Comparison of ENCODE assay signal across 23 cellular contexts in the genomic region with DNA sequence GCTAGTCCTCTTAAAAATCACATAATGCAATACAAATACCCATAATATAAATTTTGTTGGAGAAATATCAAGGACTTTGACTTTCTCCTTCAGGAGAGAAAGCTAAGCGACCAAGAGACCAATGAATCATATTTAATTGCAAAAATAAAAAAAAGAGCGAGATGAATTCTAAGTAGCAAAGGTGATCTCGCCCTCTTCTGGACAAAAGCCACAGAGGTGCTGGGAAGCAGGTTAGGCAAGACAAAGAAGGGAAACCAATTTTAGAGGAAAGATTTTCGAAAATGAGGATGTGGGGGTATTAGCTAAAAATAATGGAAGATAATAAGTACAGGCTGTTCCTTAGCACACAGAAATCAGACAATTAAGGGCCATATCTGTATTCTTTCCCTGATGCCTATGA.
DNase-seq lines count a peak whose midpoint lies in the region; ATAC-seq, FAIRE-seq and TF ChIP-seq lines count a peak whose summit lies in the region.
"Had no signal": no experiment of that assay in that cellular context is flagged by ENCODE, and none has a peak within 500 bp of the region (broad histone marks: within the 10 kb centered on the region; RNA-seq: fewer than 3 reads in every experiment).

No MANE protein-coding gene starts in this region.

- no peak for TF ChIP-seq RAD21 in HepG2 (CRISPR knock-in tag; IDR thresholded peaks at IDR 0.05)

- H3K9ac ChIP-seq in DND-41 (ENCODE audit: low read depth, low read length), result no peak overlapping the region
- H3K9ac ChIP-seq in HepG2 (ENCODE audit: insufficient read depth, low read depth, low read length), result no peak overlapping the region

- no peaks in the 10 kb centered on the region for H3K4me1 Mint-ChIP-seq in activated T-cell treated with anti-CD3 and anti-CD28 coated beads, Interleukin-2, amount 50 U/mL, for 24 hours (ENCODE audit: low read depth)
- H3K4me1 Mint-ChIP-seq: activated CD4-positive, alpha-beta T cell treated with anti-CD3 and anti-CD28 coated beads, Interleukin-2, amount 10 ng/mL, durations not matched to agents 24 days and 14 days; naive B cell; stimulated activated naive B cell treated with anti-CD40 and anti-IgM and Interleukin-4, amounts not matched to agents 10 μg/mL and 1 μg/mL and 100 μg/mL, for 72 hours had no signal

- H3K4me3 Mint-ChIP-seq in activated T-cell treated with anti-CD3 and anti-CD28 coated beads, Interleukin-2, amount 50 U/mL, for 24 hours, result no peak overlapping the region
- H3K4me3 Mint-ChIP-seq: activated CD4-positive, alpha-beta T cell treated with anti-CD3 and anti-CD28 coated beads, Interleukin-2, amount 10 ng/mL, durations not matched to agents 24 days and 14 days; CD8-positive, alpha-beta T cell; naive B cell; stimulated activated naive B cell treated with anti-CD40 and anti-IgM and Interleukin-4, amounts not matched to agents 10 μg/mL and 1 μg/mL and 100 μg/mL, for 72 hours had no signal

- CTCF ChIA-PET in HepG2 (lab: Yijun Ruan, JAX; ENCODE audit: low intra/inter-chr PET ratio, low total read pairs), result no interaction called here

- TF ChIP-seq EP300 in HepG2 (IDR thresholded peaks at IDR 0.05; ENCODE audit: low read depth in 2 of 2, low read length in 2 of 2) (no peak), HepG2 (CRISPR knock-in tag; IDR thresholded peaks at IDR 0.05; ENCODE audit: borderline replicate concordance) (no peak)

- H3K9me3 ChIP-seq in DND-41 (ENCODE audit: insufficient read depth, low read length, severe bottlenecking) (no peaks in the 10 kb centered on the region), HepG2 (ENCODE audit: low read length) (no peaks in the 10 kb centered on the region)
- H3K9me3 ChIP-seq: colonic mucosa, ovary, tibial artery had no signal

- TF ChIP-seq POLR2A in HepG2 (IDR thresholded peaks at IDR 0.05; ENCODE audit: insufficient read depth in 1 of 2, low read depth in 2 of 2, low read length in 2 of 2), result no peak

- no peaks in the 10 kb centered on the region for H3K79me2 ChIP-seq in DND-41 (ENCODE audit: insufficient read depth, low read length)
- H3K79me2 ChIP-seq in HepG2 (ENCODE audit: insufficient read depth, low read length), result no peaks in the 10 kb centered on the region

- FAIRE-seq in HepG2 (lab: Jason Lieb, UNC), result no peak
- FAIRE-seq: RCC 7860, TTC549 had no signal

- intact Hi-C loops in HepG2 (cut with micrococcal nuclease; ENCODE audit: unreplicated experiment), result loop anchor here (10.0 kb wide), 1 partner anchor 315 kb away; no protein-coding TSS in a partner anchor

- H3K4me3 ChIP-seq in DND-41 (ENCODE audit: low read depth in 1 of 2, low read length in 2 of 2), result no peak overlapping the region
- H3K4me3 ChIP-seq in HepG2 (replicated peaks in 1 of 3; ENCODE audit: insufficient read depth in 1 of 3, low read depth in 2 of 3, low read length in 3 of 3), result no peak overlapping the region
- H3K4me3 ChIP-seq: colonic mucosa, ovary, tibial artery had no signal

- ATAC-seq in DND-41 (ENCODE audit: insufficient read depth, low read depth) (no peak), foreskin keratinocyte (no peak), HepG2 (no peak)
- ATAC-seq: CD8-positive, alpha-beta T cell; sciatic nerve; stimulated activated naive B cell treated with anti-CD40 and anti-IgM and Interleukin-4, amounts not matched to agents 10 μg/mL and 1 μg/mL and 100 μg/mL, for 72 hours had no signal

- POLR2A ChIA-PET in HepG2 (lab: Yijun Ruan, JAX), result no interaction called here

- in situ Hi-C loops in HepG2 (cut with HindIII; ENCODE audit: extremely low pct_ligation_motif_present, low pct_unique_long_range_greater_than_20kb), result no loop called here

- H2AFZ ChIP-seq in DND-41 (ENCODE audit: low read depth, low read length) (no peak overlapping the region), HepG2 (ENCODE audit: low read length) (no peak overlapping the region)

- TF ChIP-seq CTCF in C4-2B (conservative IDR thresholded peaks at IDR 0.05) (peak; percentile 30), DND-41 (IDR thresholded peaks at IDR 0.05; ENCODE audit: borderline replicate concordance, extremely low read depth, low read length, poor library complexity, severe bottlenecking) (peak; percentile 7), foreskin keratinocyte (conservative IDR thresholded peaks at IDR 0.05) (peak; percentile 39), HepG2 (CRISPR knock-in tag; IDR thresholded peaks at IDR 0.05) (no peak)

- H3K4me2 ChIP-seq in DND-41 (ENCODE audit: insufficient read depth, low read length) (no peak overlapping the region), HepG2 (ENCODE audit: low read depth, low read length) (no peak overlapping the region)

- H4K20me1 ChIP-seq in DND-41 (ENCODE audit: insufficient read depth, low read length) (no peaks in the 10 kb centered on the region), HepG2 (ENCODE audit: insufficient read depth, low read length) (no peaks in the 10 kb centered on the region)

- WGBS in HepG2 (ENCODE audit: low lambda C conversion rate), result 6% methylated on average over 4 of the region's 4 CpGs

- H3K27ac ChIP-seq in C4-2B (no peak overlapping the region), DND-41 (ENCODE audit: low read length) (no peak overlapping the region), foreskin keratinocyte (no peak overlapping the region), HepG2 (ENCODE audit: extremely low read length, insufficient read depth, low read length) (no peak overlapping the region)
- H3K27ac ChIP-seq: colonic mucosa, ovary, tibial artery had no signal

- peaks cover 18% of the 10 kb centered on the region for H3K27me3 Mint-ChIP-seq in activated T-cell treated with anti-CD3 and anti-CD28 coated beads, Interleukin-2, amount 50 U/mL, for 24 hours
- H3K27me3 Mint-ChIP-seq: stimulated activated naive B cell treated with anti-CD40 and anti-IgM and Interleukin-4, amounts not matched to agents 10 μg/mL and 1 μg/mL and 100 μg/mL, for 72 hours had no signal

- H3K4me1 ChIP-seq in DND-41 (ENCODE audit: insufficient read depth, low read length), result no peaks in the 10 kb centered on the region
- H3K4me1 ChIP-seq in foreskin keratinocyte, result no peaks in the 10 kb centered on the region
- H3K4me1 ChIP-seq in HepG2 (ENCODE audit: insufficient read depth, low read length), result no peaks in the 10 kb centered on the region
- H3K4me1 ChIP-seq: colonic mucosa, tibial artery had no signal

- BruUV-seq in HepG2 (replicated peaks; lab: Mats Ljungman, UMichigan), result no TSS peak

- no peaks in the 10 kb centered on the region for H3K9me3 Mint-ChIP-seq in activated T-cell treated with anti-CD3 and anti-CD28 coated beads, Interleukin-2, amount 50 U/mL, for 24 hours
- H3K9me3 Mint-ChIP-seq: activated CD4-positive, alpha-beta T cell treated with anti-CD3 and anti-CD28 coated beads, Interleukin-2, amount 10 ng/mL, durations not matched to agents 24 days and 14 days; CD8-positive, alpha-beta T cell had no signal

- no peak for DNase-seq in DND-41
- DNase-seq in NCI-H2171 (lab: John Stamatoyannopoulos, UW), result peak; percentile 5
- no peak for DNase-seq in foreskin keratinocyte
- DNase-seq in HepG2 (ENCODE audit: low spot score), result no peak
- no peak for DNase-seq in activated T-cell treated with anti-CD3 and anti-CD28 coated beads, Interleukin-2, amount 50 U/mL, for 24 hours
- no peak for DNase-seq in NAMALWA (ENCODE audit: low spot score)
- no peak for DNase-seq in RKO (ENCODE audit: low spot score)
- DNase-seq: activated CD4-positive, alpha-beta T cell treated with anti-CD3 and anti-CD28 coated beads, Interleukin-2, amount 10 ng/mL, durations not matched to agents 24 days and 14 days; activated effector memory CD4-positive, alpha-beta T cell treated with Interleukin-2 at 50 U/mL for 16 hours; CD8-positive, alpha-beta T cell; colonic mucosa; H7; islet precursor cell; naive B cell; NCI-H187 treated with DMSO at 0.1 percent for 48 hours; NCI-H69; ovary; stimulated activated naive B cell treated with anti-CD40 and anti-IgM and Interleukin-4, amounts not matched to agents 10 μg/mL and 1 μg/mL and 100 μg/mL, for 72 hours; tibial artery had no signal

- H3K27ac Mint-ChIP-seq in activated T-cell treated with anti-CD3 and anti-CD28 coated beads, Interleukin-2, amount 50 U/mL, for 24 hours, result no peak overlapping the region
- H3K27ac Mint-ChIP-seq: activated CD4-positive, alpha-beta T cell treated with anti-CD3 and anti-CD28 coated beads, Interleukin-2, amount 10 ng/mL, durations not matched to agents 24 days and 14 days; CD8-positive, alpha-beta T cell; stimulated activated naive B cell treated with anti-CD40 and anti-IgM and Interleukin-4, amounts not matched to agents 10 μg/mL and 1 μg/mL and 100 μg/mL, for 72 hours had no signal

- no peaks in the 10 kb centered on the region for H3K36me3 Mint-ChIP-seq in activated T-cell treated with anti-CD3 and anti-CD28 coated beads, Interleukin-2, amount 50 U/mL, for 24 hours (ENCODE audit: low read depth)
- H3K36me3 Mint-ChIP-seq: CD8-positive, alpha-beta T cell; naive B cell; stimulated activated naive B cell treated with anti-CD40 and anti-IgM and Interleukin-4, amounts not matched to agents 10 μg/mL and 1 μg/mL and 100 μg/mL, for 72 hours had no signal

- H3K27me3 ChIP-seq in DND-41 (ENCODE audit: insufficient read depth, low read length, poor library complexity) (peaks cover 15% of the 10 kb centered on the region), foreskin keratinocyte (no peaks in the 10 kb centered on the region), HepG2 (ENCODE audit: control insufficient read depth in 1 of 2, insufficient read depth in 2 of 2, low read length in 2 of 2) (peaks cover 0 to 4% of the 10 kb centered on the region in 2 experiments; a peak in 3 of 5 replicates)
- H3K27me3 ChIP-seq: colonic mucosa, ovary had no signal

- H3K36me3 ChIP-seq in DND-41 (ENCODE audit: insufficient read depth, low read length) (no peaks in the 10 kb centered on the region), HepG2 (replicated peaks in 1 of 2; ENCODE audit: control insufficient read depth in 1 of 2, insufficient read depth in 2 of 2, low read length in 2 of 2) (no peaks in the 10 kb centered on the region)
- H3K36me3 ChIP-seq: colonic mucosa, ovary, tibial artery had no signal

TF ChIP-seq in HepG2, 621 proteins besides CTCF, POLR2A, EP300 and RAD21:
- TF ChIP-seq ZNF496 (CRISPR knock-in tag; IDR thresholded peaks at IDR 0.05; ENCODE audit: insufficient replicate concordance), result no peak
- TF ChIP-seq, protein P1, sequence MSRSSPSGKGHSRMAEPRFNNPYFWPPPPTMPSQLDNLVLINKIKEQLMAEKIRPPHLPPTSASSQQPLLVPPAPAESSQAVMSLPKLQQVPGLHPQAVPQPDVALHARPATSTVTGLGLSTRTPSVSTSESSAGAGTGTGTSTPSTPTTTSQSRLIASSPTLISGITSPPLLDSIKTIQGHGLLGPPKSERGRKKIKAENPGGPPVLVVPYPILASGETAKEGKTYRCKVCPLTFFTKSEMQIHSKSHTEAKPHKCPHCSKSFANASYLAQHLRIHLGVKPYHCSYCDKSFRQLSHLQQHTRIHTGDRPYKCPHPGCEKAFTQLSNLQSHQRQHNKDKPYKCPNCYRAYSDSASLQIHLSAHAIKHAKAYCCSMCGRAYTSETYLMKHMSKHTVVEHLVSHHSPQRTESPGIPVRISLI (CRISPR knock-in tag; IDR thresholded peaks at IDR 0.05; ENCODE audit: borderline replicate concordance), result no peak
- no peak for TF ChIP-seq ZNF354B (CRISPR knock-in tag; IDR thresholded peaks at IDR 0.05)
